Comparison of ENCODE assay signal across 8 cellular contexts in the genomic region with DNA sequence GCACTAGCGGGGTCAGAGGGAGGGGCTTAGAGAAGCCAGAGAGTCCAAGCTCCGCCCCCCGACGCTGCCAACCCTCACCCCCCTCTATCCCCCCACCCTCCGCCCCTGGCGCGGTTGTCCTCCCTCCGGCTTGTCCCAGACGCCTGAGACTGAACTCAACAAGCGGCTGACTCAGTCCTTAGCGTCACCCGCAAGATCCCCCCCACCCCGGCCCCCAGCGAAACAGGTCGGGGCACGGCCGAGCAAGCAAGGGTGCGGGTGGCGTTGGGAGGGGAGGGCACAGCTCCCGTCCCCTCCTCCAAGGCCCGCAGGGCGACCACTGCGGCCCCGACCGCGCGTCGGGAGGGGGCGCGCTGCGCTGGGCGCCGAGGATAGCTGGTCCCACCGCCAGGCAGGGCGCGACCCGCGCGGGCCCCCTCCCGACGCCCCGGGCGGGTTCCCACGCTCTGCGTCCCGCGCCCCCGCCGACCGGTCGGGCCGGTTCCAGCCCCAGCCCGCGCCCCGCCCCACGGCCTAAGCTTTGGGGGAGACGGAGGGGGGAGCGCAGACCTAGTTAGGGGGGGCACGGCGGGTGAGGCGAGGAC. TPM values are rescaled to one million over a fixed set of nuclear protein-coding genes. Genes with fewer than 3 reads are reported as not detected.
DNase-seq lines count a peak whose midpoint lies in the region; ATAC-seq and TF ChIP-seq lines count a peak whose summit lies in the region.

No MANE protein-coding gene starts in this region.

- no peaks in the 10 kb centered on the region for H3K36me3 Mint-ChIP-seq in CD4-positive, alpha-beta T cell (ENCODE audit: low read depth)
- no peaks in the 10 kb centered on the region for H3K36me3 Mint-ChIP-seq in activated naive CD8-positive, alpha-beta T cell treated with anti-CD3 and anti-CD28 coated beads, Interleukin-2, amount 50 U/mL, for 24 hours (ENCODE audit: low read depth)
- H3K36me3 Mint-ChIP-seq in stimulated activated naive B cell treated with anti-CD40 and anti-IgM and Interleukin-4, amounts not matched to agents 10 μg/mL and 1 μg/mL and 100 μg/mL, for 72 hours: peaks cover 4% of the 10 kb centered on the region in 2 donors

- H3K9me3 Mint-ChIP-seq in CD4-positive, alpha-beta T cell: no peaks in the 10 kb centered on the region
- H3K9me3 Mint-ChIP-seq in activated naive CD8-positive, alpha-beta T cell treated with anti-CD3 and anti-CD28 coated beads, Interleukin-2, amount 50 U/mL, for 24 hours: no peaks in the 10 kb centered on the region
- no peaks in the 10 kb centered on the region for H3K9me3 Mint-ChIP-seq in stimulated activated naive B cell treated with anti-CD40 and anti-IgM and Interleukin-4, amounts not matched to agents 10 μg/mL and 1 μg/mL and 100 μg/mL, for 72 hours

- peaks cover 76% of the 10 kb centered on the region for H3K27me3 Mint-ChIP-seq in CD4-positive, alpha-beta T cell
- H3K27me3 Mint-ChIP-seq in activated naive CD8-positive, alpha-beta T cell treated with anti-CD3 and anti-CD28 coated beads, Interleukin-2, amount 50 U/mL, for 24 hours: peaks cover 59% of the 10 kb centered on the region
- peaks cover 56 to 73% of the 10 kb centered on the region in 2 donors for H3K27me3 Mint-ChIP-seq in stimulated activated naive B cell treated with anti-CD40 and anti-IgM and Interleukin-4, amounts not matched to agents 10 μg/mL and 1 μg/mL and 100 μg/mL, for 72 hours

- H3K9ac ChIP-seq in iPS-15b (ENCODE audit: low read depth, low read length): no peak overlapping the region

- no peaks in the 10 kb centered on the region for H3K9me3 ChIP-seq in CD4-positive, alpha-beta T cell (ENCODE audit: control insufficient read depth, low read length)
- H3K9me3 ChIP-seq in iPS-15b (ENCODE audit: control insufficient read depth, insufficient read depth, low read length): no peaks in the 10 kb centered on the region

- H3K4me3 Mint-ChIP-seq in CD4-positive, alpha-beta T cell: no peak overlapping the region
- no peak overlapping the region for H3K4me3 Mint-ChIP-seq in activated naive CD8-positive, alpha-beta T cell treated with anti-CD3 and anti-CD28 coated beads, Interleukin-2, amount 50 U/mL, for 24 hours
- peak overlapping the region; percentile 42 to 51 for H3K4me3 Mint-ChIP-seq in stimulated activated naive B cell treated with anti-CD40 and anti-IgM and Interleukin-4, amounts not matched to agents 10 μg/mL and 1 μg/mL and 100 μg/mL, for 72 hours

- peak overlapping the region; percentile 50 for H3K4me3 ChIP-seq in iPS-15b (ENCODE audit: low read depth, low read length)

- H3K4me1 ChIP-seq in iPS-15b (ENCODE audit: control insufficient read depth, insufficient read depth, low read length): peaks cover 8% of the 10 kb centered on the region

- no peak overlapping the region for H3K27ac ChIP-seq in CD4-positive, alpha-beta T cell (ENCODE audit: low read depth, low read length)

- POLR2A ChIA-PET in CD4-positive, alpha-beta T cell (lab: Charles Lee): no interaction called here

- peak; percentile 31 for ATAC-seq in CD4-positive, alpha-beta T cell (ENCODE audit: poor library complexity)
- ATAC-seq in activated naive CD8-positive, alpha-beta T cell treated with anti-CD3 and anti-CD28 coated beads, Interleukin-2, amount 50 U/mL, for 24 hours: peak; percentile 38
- ATAC-seq in stimulated activated naive B cell treated with anti-CD40 and anti-IgM and Interleukin-4, amounts not matched to agents 10 μg/mL and 1 μg/mL and 100 μg/mL, for 72 hours (replicated peaks): peak; percentile 35 to 38
- no peak for ATAC-seq in HG03565 (IDR thresholded peaks at IDR 0.05; ENCODE audit: unreplicated experiment)
- ATAC-seq in HG03025 (IDR thresholded peaks at IDR 0.05; ENCODE audit: low FRiP score, unreplicated experiment): no peak
- no peak for ATAC-seq in GM21390 (IDR thresholded peaks at IDR 0.05; ENCODE audit: unreplicated experiment)

- H3K27me3 ChIP-seq in CD4-positive, alpha-beta T cell (ENCODE audit: control insufficient read depth, insufficient read depth, low read length): peaks cover 49% of the 10 kb centered on the region
- no peaks in the 10 kb centered on the region for H3K27me3 ChIP-seq in iPS-15b (ENCODE audit: control insufficient read depth, insufficient read depth, low read length)

- CTCF ChIA-PET in CD4-positive, alpha-beta T cell (lab: Charles Lee): no interaction called here

- no peak overlapping the region for H3K27ac Mint-ChIP-seq in CD4-positive, alpha-beta T cell
- H3K27ac Mint-ChIP-seq in activated naive CD8-positive, alpha-beta T cell treated with anti-CD3 and anti-CD28 coated beads, Interleukin-2, amount 50 U/mL, for 24 hours: no peak overlapping the region
- no peak overlapping the region for H3K27ac Mint-ChIP-seq in stimulated activated naive B cell treated with anti-CD40 and anti-IgM and Interleukin-4, amounts not matched to agents 10 μg/mL and 1 μg/mL and 100 μg/mL, for 72 hours

- peak in 1 of 10 experiments; percentile 17 for DNase-seq in CD4-positive, alpha-beta T cell
- DNase-seq in HuH-7.5 (ENCODE audit: low spot score): peak; percentile 80
- peak; percentile 16 for DNase-seq in activated naive CD8-positive, alpha-beta T cell treated with anti-CD3 and anti-CD28 coated beads, Interleukin-2, amount 50 U/mL, for 24 hours
- no peak for DNase-seq in stimulated activated naive B cell treated with anti-CD40 and anti-IgM and Interleukin-4, amounts not matched to agents 10 μg/mL and 1 μg/mL and 100 μg/mL, for 72 hours

- H3K36me3 ChIP-seq in iPS-15b (ENCODE audit: control insufficient read depth, insufficient read depth, low read length): peaks cover 24% of the 10 kb centered on the region

- peaks cover 32% of the 10 kb centered on the region for H3K4me1 Mint-ChIP-seq in CD4-positive, alpha-beta T cell (ENCODE audit: low read depth)
- peaks cover 18% of the 10 kb centered on the region for H3K4me1 Mint-ChIP-seq in activated naive CD8-positive, alpha-beta T cell treated with anti-CD3 and anti-CD28 coated beads, Interleukin-2, amount 50 U/mL, for 24 hours
- peaks cover 18 to 19% of the 10 kb centered on the region in 2 donors for H3K4me1 Mint-ChIP-seq in stimulated activated naive B cell treated with anti-CD40 and anti-IgM and Interleukin-4, amounts not matched to agents 10 μg/mL and 1 μg/mL and 100 μg/mL, for 72 hours

- intact Hi-C loops in CD4-positive, alpha-beta T cell (cut with DNase I, micrococcal nuclease): no loop called here

- no peak for TF ChIP-seq CTCF in CD4-positive, alpha-beta T cell (IDR thresholded peaks at IDR 0.05)

RNA-seq across cellular contexts. Expression of a gene that starts 5.3 kb away (rescaled TPM):
- total RNA-seq in CD4-positive, alpha-beta T cell: not detected

RNA-seq across cellular contexts. Expression of a gene that starts 36.8 kb away (rescaled TPM):
- not detected for total RNA-seq in CD4-positive, alpha-beta T cell

Comparison
In these comparisons a context has a peak if more than half of its experiments do, and no peak if none do; other contexts are left out.
1. ATAC-seq: peak in CD4-positive, alpha-beta T cell (single experiment), activated naive CD8-positive, alpha-beta T cell treated with anti-CD3 and anti-CD28 coated beads, Interleukin-2, amount 50 U/mL, for 24 hours (single experiment) and stimulated activated naive B cell treated with anti-CD40 and anti-IgM and Interleukin-4, amounts not matched to agents 10 μg/mL and 1 μg/mL and 100 μg/mL, for 72 hours (2 of 2); none in HG03565 (single experiment), HG03025 (single experiment) and GM21390 (single experiment).
2. H3K4me3 Mint-ChIP-seq: peak in stimulated activated naive B cell treated with anti-CD40 and anti-IgM and Interleukin-4, amounts not matched to agents 10 μg/mL and 1 μg/mL and 100 μg/mL, for 72 hours (2 of 2); none in CD4-positive, alpha-beta T cell (single experiment) and activated naive CD8-positive, alpha-beta T cell treated with anti-CD3 and anti-CD28 coated beads, Interleukin-2, amount 50 U/mL, for 24 hours (single experiment).